Comparison of ENCODE assay signal across 15 cellular contexts in the genomic region with DNA sequence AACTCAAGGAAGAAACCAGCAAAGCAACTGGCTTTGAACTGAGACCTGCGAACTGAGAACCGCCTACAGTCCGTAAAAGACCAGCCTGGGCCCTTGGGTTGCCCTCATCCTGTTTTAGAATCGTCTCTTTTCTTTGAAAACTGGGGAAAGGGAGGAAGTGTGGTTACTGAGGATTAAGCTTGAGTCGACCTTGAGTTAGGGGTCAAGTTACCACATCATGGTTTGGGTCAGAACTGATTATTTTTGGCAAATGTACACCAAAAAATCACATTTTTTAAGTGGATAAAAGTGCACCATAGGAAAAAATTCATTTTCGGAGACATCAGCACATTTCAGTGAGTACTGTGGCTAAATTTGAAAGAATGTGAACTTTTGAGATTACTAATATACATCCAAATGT.
A peak's percentile ranks its signal among the peaks of the same experiment; 100 is the strongest.
DNase-seq lines count a peak whose midpoint lies in the region; ATAC-seq, FAIRE-seq and TF ChIP-seq lines count a peak whose summit lies in the region.
"Had no signal": no experiment of that assay in that cellular context is flagged by ENCODE, and none has a peak within 500 bp of the region (broad histone marks: within the 10 kb centered on the region; RNA-seq: fewer than 3 reads in every experiment).

No MANE protein-coding gene starts in this region.

- H2AFZ ChIP-seq in DND-41 (ENCODE audit: low read depth, low read length), result no peak overlapping the region
- no peak overlapping the region for H2AFZ ChIP-seq in fibroblast of lung (ENCODE audit: low read length)
- H2AFZ ChIP-seq in osteoblast (ENCODE audit: low read length), result peak overlapping the region; percentile 38

- ATAC-seq in DND-41 (ENCODE audit: insufficient read depth, low read depth), result 0 out of 3 replicates have a peak, but pooled peaks have one; percentile 49
- ATAC-seq in HG03521 (IDR thresholded peaks at IDR 0.05; ENCODE audit: unreplicated experiment), result no peak
- ATAC-seq: WTC11 had no signal

- peaks cover 10% of the 10 kb centered on the region for H3K4me1 ChIP-seq in DND-41 (ENCODE audit: insufficient read depth, low read length)
- peaks cover 65% of the 10 kb centered on the region for H3K4me1 ChIP-seq in adipocyte (ENCODE audit: control insufficient read depth, insufficient read depth, low read length)
- peaks cover 6% of the 10 kb centered on the region for H3K4me1 ChIP-seq in fibroblast of lung (ENCODE audit: control insufficient read depth, extremely low read depth, insufficient read depth, low read length)
- peaks cover 43% of the 10 kb centered on the region for H3K4me1 ChIP-seq in osteoblast (ENCODE audit: insufficient read depth, low read length)
- no peaks in the 10 kb centered on the region for H3K4me1 ChIP-seq in kidney (ENCODE audit: control insufficient read depth in 1 of 2, insufficient read depth in 1 of 2, low read depth in 1 of 2, low read length in 2 of 2)

- no peaks in the 10 kb centered on the region for H3K9me3 ChIP-seq in DND-41 (ENCODE audit: insufficient read depth, low read length, severe bottlenecking)
- H3K9me3 ChIP-seq in adipocyte (ENCODE audit: control insufficient read depth, low read length), result no peaks in the 10 kb centered on the region
- H3K9me3 ChIP-seq in fibroblast of lung (ENCODE audit: control insufficient read depth, insufficient read depth, low read depth, low read length), result no peaks in the 10 kb centered on the region
- H3K9me3 ChIP-seq in osteoblast (ENCODE audit: low read depth, low read length), result no peaks in the 10 kb centered on the region
- no peaks in the 10 kb centered on the region for H3K9me3 ChIP-seq in kidney (ENCODE audit: control insufficient read depth in 1 of 2, low read length in 2 of 2)
- H3K9me3 ChIP-seq: tibial nerve had no signal

- H3K79me2 ChIP-seq in DND-41 (ENCODE audit: insufficient read depth, low read length) (no peaks in the 10 kb centered on the region), fibroblast of lung (ENCODE audit: control insufficient read depth, insufficient read depth, low read length) (no peaks in the 10 kb centered on the region), osteoblast (ENCODE audit: insufficient read depth, low read length) (no peaks in the 10 kb centered on the region)

- 75 to 77% methylated on average over 6 of the region's 6 CpGs for WGBS in lower leg skin, 2 donors

- H3K4me3 ChIP-seq in DND-41 (ENCODE audit: low read depth in 1 of 2, low read length in 2 of 2), result no peak overlapping the region
- no peak overlapping the region for H3K4me3 ChIP-seq in adipocyte (ENCODE audit: low read length)
- H3K4me3 ChIP-seq in fibroblast of lung (replicated peaks in 1 of 4; ENCODE audit: control extremely low read depth in 1 of 4, insufficient read depth in 1 of 4, low read depth in 3 of 4, low read length in 4 of 4), result no peak overlapping the region
- no peak overlapping the region for H3K4me3 ChIP-seq in osteoblast (ENCODE audit: insufficient read depth, low read length)
- no peak overlapping the region for H3K4me3 ChIP-seq in lower leg skin (ENCODE audit: low read depth, poor library complexity, severe bottlenecking)
- no peak overlapping the region for H3K4me3 ChIP-seq in kidney (ENCODE audit: low read length in 2 of 2)
- H3K4me3 ChIP-seq: tibial nerve had no signal

- DNase-seq in DND-41, result peak; percentile 31
- DNase-seq in adipocyte (ENCODE audit: low read depth), result peak; percentile 26
- peak; percentile 61 to 84 for DNase-seq in fibroblast of lung (ENCODE audit: low read depth in 2 of 2)
- DNase-seq in osteoblast (ENCODE audit: insufficient read length, low spot score, missing footprints), result peak; percentile 54
- DNase-seq in OCI-M2 (lab: John Stamatoyannopoulos, UW; ENCODE audit: unreplicated experiment), result no peak
- DNase-seq in lower leg skin (ENCODE audit: low spot score in 2 of 2), result no peak
- DNase-seq in kidney, result no peak
- DNase-seq: activated effector memory CD4-positive, alpha-beta T cell treated with Interleukin-2 at 50 U/mL for 16 hours; GDM1; MM.1S; stimulated activated CD4-positive, alpha-beta T cell treated with anti-CD3 and anti-CD28 coated beads, Interleukin-1b, Interleukin-23, amount 100 ng/mL, for 48 hours; T-helper 1 cell had no signal

- intact Hi-C loops in lower leg skin (cut with DNase I; ENCODE audit: low total_unique reads) (no loop called here), kidney (cut with DNase I) (no loop called here)

- H3K4me2 ChIP-seq in DND-41 (ENCODE audit: insufficient read depth, low read length), result no peak overlapping the region
- H3K4me2 ChIP-seq in fibroblast of lung (ENCODE audit: extremely low read depth, insufficient read depth, low read length), result no peak overlapping the region
- H3K4me2 ChIP-seq in osteoblast (ENCODE audit: insufficient read depth, low read length), result peak overlapping the region; percentile 71

- FAIRE-seq in kidney (lab: Jason Lieb, UNC), result no peak

- H3K27ac ChIP-seq in DND-41 (ENCODE audit: low read length) (no peak overlapping the region), fibroblast of lung (ENCODE audit: insufficient read depth, low read length) (peak overlapping the region; percentile 85), osteoblast (ENCODE audit: low read depth, low read length) (peak overlapping the region; percentile 97), kidney (ENCODE audit: low read depth in 2 of 2, low read length in 2 of 2) (no peak overlapping the region)

- H4K20me1 ChIP-seq in DND-41 (ENCODE audit: insufficient read depth, low read length) (no peaks in the 10 kb centered on the region), fibroblast of lung (ENCODE audit: control insufficient read depth, extremely low read depth, insufficient read depth, low read length) (no peaks in the 10 kb centered on the region), osteoblast (ENCODE audit: insufficient read depth, low read length) (no peaks in the 10 kb centered on the region)

- no peaks in the 10 kb centered on the region for H3K36me3 ChIP-seq in DND-41 (ENCODE audit: insufficient read depth, low read length)
- H3K36me3 ChIP-seq in adipocyte (ENCODE audit: control insufficient read depth, insufficient read depth, low read length, severe bottlenecking), result no peaks in the 10 kb centered on the region
- H3K36me3 ChIP-seq in fibroblast of lung (ENCODE audit: control insufficient read depth, insufficient read depth, low read length), result no peaks in the 10 kb centered on the region
- no peaks in the 10 kb centered on the region for H3K36me3 ChIP-seq in osteoblast (ENCODE audit: insufficient read depth, low read length)
- no peaks in the 10 kb centered on the region for H3K36me3 ChIP-seq in kidney (ENCODE audit: control insufficient read depth in 1 of 2, insufficient read depth in 2 of 2, low read length in 2 of 2)
- H3K36me3 ChIP-seq: tibial nerve had no signal

- H3K9ac ChIP-seq in DND-41 (ENCODE audit: low read depth, low read length) (no peak overlapping the region), adipocyte (ENCODE audit: low read length) (peak overlapping the region; percentile 73), fibroblast of lung (ENCODE audit: insufficient read depth, low read length) (no peak overlapping the region), kidney (ENCODE audit: low read length in 2 of 2) (no peak overlapping the region)

- no peak for TF ChIP-seq CTCF in DND-41 (IDR thresholded peaks at IDR 0.05; ENCODE audit: borderline replicate concordance, extremely low read depth, low read length, poor library complexity, severe bottlenecking)
- no peak for TF ChIP-seq CTCF in fibroblast of lung (conservative IDR thresholded peaks at IDR 0.05 in 1 of 2, IDR thresholded peaks at IDR 0.05 in 1 of 2; ENCODE audit: low read depth in 1 of 2, low read length in 2 of 2)
- no peak for TF ChIP-seq CTCF in osteoblast (IDR thresholded peaks at IDR 0.05; ENCODE audit: extremely low read depth, low read depth, low read length)
- TF ChIP-seq CTCF in lower leg skin (IDR thresholded peaks at IDR 0.05), result no peak
- TF ChIP-seq CTCF in kidney (IDR thresholded peaks at IDR 0.05; ENCODE audit: borderline replicate concordance, extremely low read depth, insufficient read depth), result no peak

- TF ChIP-seq POLR2A in lower leg skin (IDR thresholded peaks at IDR 0.05), result no peak

- no peaks in the 10 kb centered on the region for H3K27me3 ChIP-seq in DND-41 (ENCODE audit: insufficient read depth, low read length, poor library complexity)
- H3K27me3 ChIP-seq in adipocyte (replicated peaks; ENCODE audit: control insufficient read depth, insufficient read depth, low read length), result no peaks in the 10 kb centered on the region
- no peaks in the 10 kb centered on the region for H3K27me3 ChIP-seq in fibroblast of lung (ENCODE audit: control insufficient read depth, insufficient read depth, low read length)
- no peaks in the 10 kb centered on the region for H3K27me3 ChIP-seq in osteoblast (ENCODE audit: insufficient read depth, low read length)
- H3K27me3 ChIP-seq: tibial nerve had no signal

Comparison
In these comparisons a context has a peak if more than half of its experiments do, and no peak if none do; other contexts are left out.
1. DNase-seq: peak in DND-41 (single experiment), adipocyte (single experiment), fibroblast of lung (2 of 2) and osteoblast (single experiment); none in OCI-M2 (single experiment), lower leg skin (0 of 2) and kidney (single experiment).
2. H3K27ac ChIP-seq: peak in fibroblast of lung (single experiment) and osteoblast (single experiment); none in DND-41 (single experiment) and kidney (0 of 2).